In the genomic region with DNA sequence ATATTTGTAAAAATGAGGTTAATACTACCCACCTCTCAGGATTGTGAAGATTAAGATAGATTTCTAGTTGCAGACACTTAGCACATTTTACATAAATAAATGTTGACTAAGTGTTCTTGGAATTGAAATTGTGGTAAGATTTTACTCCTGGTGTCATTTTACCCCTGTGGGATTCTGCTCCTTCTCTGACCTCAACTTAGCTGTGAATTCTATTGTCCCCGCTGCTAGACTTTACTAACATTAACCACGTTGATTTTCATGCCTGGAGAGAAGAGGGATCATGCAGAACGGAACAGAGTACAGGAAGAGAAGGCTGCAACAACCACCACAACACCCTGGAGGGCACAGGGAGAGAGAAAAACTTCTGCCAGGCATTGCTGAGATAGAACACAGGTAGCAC, we compare ENCODE assay signal across 17 cellular contexts. TPM values are rescaled to one million over a fixed set of nuclear protein-coding genes. Genes with fewer than 3 reads are reported as not detected.
DNase-seq lines count a peak whose midpoint lies in the region; TF ChIP-seq lines count a peak whose summit lies in the region.
"Had no signal": no experiment of that assay in that cellular context is flagged by ENCODE, and none has a peak within 500 bp of the region (broad histone marks: within the 10 kb centered on the region; RNA-seq: fewer than 3 reads in every experiment).

No MANE protein-coding gene starts in this region.

- no peaks in the 10 kb centered on the region for H4K20me1 ChIP-seq in GM23248 (ENCODE audit: insufficient read depth)

- H3K4me1 Mint-ChIP-seq in brain: peaks cover 19% of the 10 kb centered on the region

- no peaks in the 10 kb centered on the region for H3F3A ChIP-seq in GM23248 (ENCODE audit: insufficient read depth)

- H3K27me3 Mint-ChIP-seq in brain: peaks cover 16% of the 10 kb centered on the region

- H3K4me1 ChIP-seq in GM23248 (ENCODE audit: insufficient read depth): peaks cover 5% of the 10 kb centered on the region; the same call in 1 of the 2 replicates

- no peak for TF ChIP-seq CTCF in brain (conservative IDR thresholded peaks at IDR 0.05)

- no peaks in the 10 kb centered on the region for H3K9me3 Mint-ChIP-seq in brain
- H3K9me3 Mint-ChIP-seq: CD8-positive, alpha-beta T cell had no signal

- no peak overlapping the region for H3K9ac ChIP-seq in GM23248

- H3K4me2 ChIP-seq in GM23248 (ENCODE audit: unreplicated experiment): no peak overlapping the region

- in situ Hi-C loops in GM23248 (cut with MboI): no loop called here

- H3K79me2 ChIP-seq in GM23248 (ENCODE audit: insufficient read depth): no peaks in the 10 kb centered on the region

- H3K27ac Mint-ChIP-seq in brain: peak overlapping the region in 1 of 5 experiments; percentile 49
- H3K27ac Mint-ChIP-seq: CD8-positive, alpha-beta T cell had no signal

- no peak overlapping the region for H3K27ac ChIP-seq in GM23248
- H3K27ac ChIP-seq: RWPE1 had no signal

- H3K4me3 Mint-ChIP-seq in brain: peak overlapping the region in 3 of 5 experiments; percentile 3 to 54 (median 35)
- H3K4me3 Mint-ChIP-seq: CD8-positive, alpha-beta T cell had no signal

- H3K9me3 ChIP-seq in GM23248 (ENCODE audit: low read depth): no peaks in the 10 kb centered on the region
- H3K9me3 ChIP-seq: HAP-1 had no signal

- H3K4me3 ChIP-seq in GM23248: no peak overlapping the region
- H3K4me3 ChIP-seq: HAP-1 had no signal

- peaks cover 39% of the 10 kb centered on the region for H3K27me3 ChIP-seq in GM23248 (replicated peaks; ENCODE audit: insufficient read depth)

- 30 to 38% methylated on average over 3 of the region's 3 CpGs for WGBS in GM23248 (ENCODE audit: low coverage in 1 of 2, low lambda C conversion rate in 2 of 2, missing lambda C conversion rate in 2 of 2), 2 experiments

- DNase-seq in NCI-H2107 (lab: John Stamatoyannopoulos, UW) (peak; percentile 12), myocyte (ENCODE audit: low read depth) (peak; percentile 80), CD1c-positive myeloid dendritic cell (ENCODE audit: extremely low spot score) (no peak), cortex of kidney (lab: John Stamatoyannopoulos, UW) (no peak), LoVo (ENCODE audit: low spot score) (no peak), GM23248 (no peak)
- DNase-seq: ACHN; CD8-positive, alpha-beta T cell; IMR-90; NCI-H1436 treated with DMSO at 0.1 percent for 48 hours; NCI-H2081 treated with DMSO at 0.1 percent for 48 hours; NCI-H345; NCI-H526 treated with DMSO at 0.1 percent for 48 hours; NK-92 treated with Interleukin-12 subunit alpha and Interleukin-12 subunit beta, amount 100 ng/mL, for 24 hours had no signal

- no peaks in the 10 kb centered on the region for H3K9me2 ChIP-seq in GM23248 (ENCODE audit: insufficient read depth)

- H3K36me3 ChIP-seq in GM23248 (ENCODE audit: low read depth): no peaks in the 10 kb centered on the region

- H2AFZ ChIP-seq in GM23248: no peak overlapping the region

- H3K36me3 Mint-ChIP-seq in brain: no peaks in the 10 kb centered on the region
- H3K36me3 Mint-ChIP-seq: CD8-positive, alpha-beta T cell had no signal

RNA-seq across cellular contexts. Expression of a gene that starts 2.1 kb away (rescaled TPM):
- polyA plus RNA-seq in brain (ENCODE audit: insufficient read depth, low read depth, low replicate concordance) (22.3 TPM), GM23248 (2016; fragmentation: Nextera tagmentation; extraction: Ambion mirVana) (5.5 and 6.9 TPM in 2 replicates)
- 29.1 and 36.5 TPM in 2 replicates for total RNA-seq in myocyte
- 16.5 TPM for polyA plus RNA-seq in myocyte (2012)
- 3.8 and 13.1 TPM in 2 replicates for total RNA-seq in GM23248 (2014; rRNA removed; shearing (Covaris generic))
- total RNA-seq: CD8-positive, alpha-beta T cell had no signal

Comparison
In these comparisons a context has a peak if more than half of its experiments do, and no peak if none do; other contexts are left out.
1. DNase-seq: peak in NCI-H2107 (single experiment) and myocyte (single experiment); none in CD1c-positive myeloid dendritic cell (single experiment), cortex of kidney (single experiment), LoVo (single experiment) and GM23248 (single experiment).